ENCODE assay signal across 8 cellular contexts in genomic region chr4:44448548-44449443, GRCh38. TPM values are rescaled to one million over a fixed set of nuclear protein-coding genes. Genes with fewer than 3 reads are reported as not detected.
DNase-seq lines count a peak whose midpoint lies in the region; ATAC-seq and TF ChIP-seq lines count a peak whose summit lies in the region.

TSS of gene KCTD8 (minus strand) at chr4:44448809.

- peaks cover 17% of the 10 kb centered on the region for H3K27me3 ChIP-seq in CD4-positive, CD25-positive, alpha-beta regulatory T cell (ENCODE audit: control insufficient read depth, insufficient read depth, low read length)
- H3K27me3 ChIP-seq in fibroblast of lung (ENCODE audit: control insufficient read depth, insufficient read depth, low read length) (peaks cover 8% of the 10 kb centered on the region), muscle layer of duodenum (ENCODE audit: low read depth, low read length) (peaks cover 2% of the 10 kb centered on the region)

- H3K4me2 ChIP-seq in fibroblast of lung (ENCODE audit: extremely low read depth, insufficient read depth, low read length) = peak within 1 kb of the TSS; percentile 94

- H2AFZ ChIP-seq in fibroblast of lung (ENCODE audit: low read length) = peak within 1 kb of the TSS; percentile 82

- H3K9me3 ChIP-seq in CD4-positive, CD25-positive, alpha-beta regulatory T cell (ENCODE audit: control insufficient read depth in 2 of 2, low read length in 2 of 2) = no peaks in the 10 kb centered on the region
- H3K9me3 ChIP-seq in fibroblast of lung (ENCODE audit: control insufficient read depth, insufficient read depth, low read depth, low read length) (no peaks in the 10 kb centered on the region), muscle layer of duodenum (ENCODE audit: control insufficient read depth in 1 of 2, low read length in 2 of 2) (no peaks in the 10 kb centered on the region)

- H3K4me1 Mint-ChIP-seq in CD4-positive, CD25-positive, alpha-beta regulatory T cell = peaks cover 0 to 12% (median 1%) of the 10 kb centered on the region in 4 donors

- no peaks in the 10 kb centered on the region for H3K36me3 ChIP-seq in CD4-positive, CD25-positive, alpha-beta regulatory T cell (ENCODE audit: control insufficient read depth, insufficient read depth, low read length)
- H3K36me3 ChIP-seq in fibroblast of lung (ENCODE audit: control insufficient read depth, insufficient read depth, low read length) (no peaks in the 10 kb centered on the region), muscle layer of duodenum (ENCODE audit: control insufficient read depth in 1 of 2, insufficient read depth in 2 of 2, low read length in 2 of 2) (no peaks in the 10 kb centered on the region)

- no peak within 1 kb of the TSS for H3K27ac Mint-ChIP-seq in CD4-positive, CD25-positive, alpha-beta regulatory T cell

- ATAC-seq in CD4-positive, CD25-positive, alpha-beta regulatory T cell (ENCODE audit: low read depth in 2 of 2) = no peak
- ATAC-seq in GM19395 (IDR thresholded peaks at IDR 0.05; ENCODE audit: unreplicated experiment) (peak; percentile 96), HG03460 (IDR thresholded peaks at IDR 0.05; ENCODE audit: unreplicated experiment) (peak; percentile 96)

- peaks cover 43% of the 10 kb centered on the region for H3K27me3 Mint-ChIP-seq in CD4-positive, CD25-positive, alpha-beta regulatory T cell

- no peaks in the 10 kb centered on the region for H3K79me2 ChIP-seq in fibroblast of lung (ENCODE audit: control insufficient read depth, insufficient read depth, low read length)

- TF ChIP-seq CTCF in fibroblast of lung (conservative IDR thresholded peaks at IDR 0.05 in 1 of 2, IDR thresholded peaks at IDR 0.05 in 1 of 2; ENCODE audit: low read depth in 1 of 2, low read length in 2 of 2) = peak; percentile 53 to 59

- H3K36me3 Mint-ChIP-seq in CD4-positive, CD25-positive, alpha-beta regulatory T cell = no peaks in the 10 kb centered on the region

- peaks cover 0 to 11% (median 0%) of the 10 kb centered on the region in 7 donors for H3K9me3 Mint-ChIP-seq in CD4-positive, CD25-positive, alpha-beta regulatory T cell

- peak within 1 kb of the TSS; percentile 19 to 89 (median 73) for H3K4me3 Mint-ChIP-seq in CD4-positive, CD25-positive, alpha-beta regulatory T cell

- H3K4me3 ChIP-seq in CD4-positive, CD25-positive, alpha-beta regulatory T cell (ENCODE audit: low read depth, low read length) = no peak within 1 kb of the TSS
- H3K4me3 ChIP-seq in fibroblast of lung (replicated peaks in 1 of 4; ENCODE audit: control extremely low read depth in 1 of 4, insufficient read depth in 1 of 4, low read depth in 3 of 4, low read length in 4 of 4) = peak within 1 kb of the TSS; percentile 41 to 72 (median 52)
- H3K4me3 ChIP-seq in muscle layer of duodenum (ENCODE audit: low read depth in 1 of 2, low read length in 2 of 2) = peak within 1 kb of the TSS; percentile 73 to 86

- DNase-seq in CD4-positive, CD25-positive, alpha-beta regulatory T cell = peak in 2 of 3 donors; percentile 19 to 77
- DNase-seq in NCI-H526 treated with DMSO at 0.1 percent for 48 hours (lab: John Stamatoyannopoulos, UW) (peak; percentile 56), activated T-cell treated with anti-CD3 and anti-CD28 coated beads for 48 hours (ENCODE audit: low read depth) (peak; percentile 73), fibroblast of lung (ENCODE audit: low read depth in 2 of 2) (peak; percentile 76 to 92)
- DNase-seq in stimulated activated naive CD4-positive, alpha-beta T cell treated with Interleukin-2 at 50 U/mL for 16 hours (lab: John Stamatoyannopoulos, UW) = peak; percentile 9

- H3K27ac ChIP-seq in CD4-positive, CD25-positive, alpha-beta regulatory T cell (ENCODE audit: insufficient read depth, low read length, poor library complexity, severe bottlenecking) = no peak within 1 kb of the TSS
- H3K27ac ChIP-seq in fibroblast of lung (ENCODE audit: insufficient read depth, low read length) (no peak within 1 kb of the TSS), muscle layer of duodenum (ENCODE audit: low read length) (peak within 1 kb of the TSS; percentile 34)

- H3K4me1 ChIP-seq in CD4-positive, CD25-positive, alpha-beta regulatory T cell (ENCODE audit: control insufficient read depth, insufficient read depth, low read length, poor library complexity, severe bottlenecking) = peaks cover 10% of the 10 kb centered on the region
- H3K4me1 ChIP-seq in fibroblast of lung (ENCODE audit: control insufficient read depth, extremely low read depth, insufficient read depth, low read length) (no peaks in the 10 kb centered on the region), muscle layer of duodenum (ENCODE audit: control insufficient read depth in 1 of 2, insufficient read depth in 2 of 2, low read length in 2 of 2) (peaks cover 0 to 11% of the 10 kb centered on the region in 2 donors)

- H4K20me1 ChIP-seq in fibroblast of lung (ENCODE audit: control insufficient read depth, extremely low read depth, insufficient read depth, low read length) = no peaks in the 10 kb centered on the region

- H3K9ac ChIP-seq in fibroblast of lung (ENCODE audit: insufficient read depth, low read length) = no peak within 1 kb of the TSS

RNA-seq across cellular contexts. Expression of gene KCTD8, which starts in this region (rescaled TPM):
- not detected for total RNA-seq in CD4-positive, CD25-positive, alpha-beta regulatory T cell
- polyA plus RNA-seq in CD4-positive, CD25-positive, alpha-beta regulatory T cell = not detected
- under 0.01 TPM in 1 of 2 replicates, not detected in the other for total RNA-seq in fibroblast of lung
- 0.09 and 0.19 TPM in 2 replicates for polyA plus RNA-seq in fibroblast of lung
- polyA plus RNA-seq in fibroblast of lung (2012) = 0.06 TPM in 1 of 2 replicates, not detected in the other
- not detected in 2 replicates for polyA minus RNA-seq in fibroblast of lung (ENCODE audit: low replicate concordance)

Comparison
In these comparisons a context has a peak if more than half of its experiments do, and no peak if none do; other contexts are left out.
1. Peak in DNase-seq in CD4-positive, CD25-positive, alpha-beta regulatory T cell; RNA of the gene not detected or under 1 TPM.
2. Peak in DNase-seq, H3K4me3 ChIP-seq and H3K4me2 ChIP-seq in fibroblast of lung; RNA of the gene not detected or under 1 TPM.
3. ATAC-seq: peak in GM19395 (single experiment) and HG03460 (single experiment); none in CD4-positive, CD25-positive, alpha-beta regulatory T cell (0 of 2).
4. DNase-seq: peak in every context shown above with its lines; median percentile 84 in fibroblast of lung; 73 in activated T-cell treated with anti-CD3 and anti-CD28 coated beads for 48 hours; 56 in NCI-H526 treated with DMSO at 0.1 percent for 48 hours; 48 in CD4-positive, CD25-positive, alpha-beta regulatory T cell; 9 in stimulated activated naive CD4-positive, alpha-beta T cell treated with Interleukin-2 at 50 U/mL for 16 hours.